2 cellular contexts compared by ENCODE assay signal in the genomic region with DNA sequence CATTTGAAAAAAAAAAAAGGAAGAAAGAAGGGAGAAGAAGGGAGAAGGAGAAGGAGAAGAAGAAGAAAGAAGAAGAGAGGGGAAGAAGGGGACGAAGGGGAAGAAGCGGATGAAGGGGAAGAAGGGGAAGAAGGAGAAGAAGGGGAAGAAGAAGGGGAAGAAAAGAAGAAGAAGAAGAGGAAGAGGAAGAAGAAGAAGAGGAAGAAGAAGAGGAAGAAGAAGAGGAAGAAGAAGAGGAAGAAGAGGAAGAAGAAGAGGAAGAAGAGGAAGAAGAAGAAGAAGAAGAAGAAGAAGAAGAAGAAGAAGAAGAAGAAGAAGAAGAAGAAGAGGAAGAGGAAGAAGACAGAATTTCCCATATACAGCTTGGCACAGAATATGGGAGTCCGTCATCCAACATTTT. TPM values are rescaled to one million over a fixed set of nuclear protein-coding genes. Genes with fewer than 3 reads are reported as not detected.
"Had no signal": no experiment of that assay in that cellular context is flagged by ENCODE, and none has a peak within 500 bp of the region (broad histone marks: within the 10 kb centered on the region; RNA-seq: fewer than 3 reads in every experiment).

No MANE protein-coding gene starts in this region.

RNA-seq across cellular contexts. Expression of a gene that starts 10.5 kb away (rescaled TPM):
- polyA plus RNA-seq: keratinocyte, mammary epithelial cell had no signal
